ENCODE assay signal across 8 cellular contexts in genomic region chr1:24641646-24642151, GRCh38. TPM values are rescaled to one million over a fixed set of nuclear protein-coding genes. Genes with fewer than 3 reads are reported as not detected.
DNase-seq lines count a peak whose midpoint lies in the region; ATAC-seq, FAIRE-seq and TF ChIP-seq lines count a peak whose summit lies in the region.

No MANE protein-coding gene starts in this region.

- TF ChIP-seq CTCF in gastroesophageal sphincter (IDR thresholded peaks at IDR 0.05) (no peak), pancreas (IDR thresholded peaks at IDR 0.05) (no peak)

- WGBS in gastroesophageal sphincter (ENCODE audit: low coverage in 1 of 2), 2 donors, result 16 to 19% methylated on average over 18 to 24 of the region's 24 CpGs
- 29 to 31% methylated on average over 23 to 24 of the region's 24 CpGs for WGBS in pancreas, 2 donors

- H3K27me3 ChIP-seq in CD8-positive, alpha-beta memory T cell (ENCODE audit: insufficient read depth, low read length, poor library complexity, severe bottlenecking), result no peaks in the 10 kb centered on the region
- no peaks in the 10 kb centered on the region for H3K27me3 ChIP-seq in gastroesophageal sphincter
- no peaks in the 10 kb centered on the region for H3K27me3 ChIP-seq in pancreas

- H3K4me3 ChIP-seq in CD8-positive, alpha-beta memory T cell (ENCODE audit: low read length), result peak overlapping the region; percentile 52
- H3K4me3 ChIP-seq in gastroesophageal sphincter (peak overlapping the region; percentile 57 to 94), pancreas (peak overlapping the region in 3 of 4 donors; percentile 43 to 85 (median 66))

- DNase-seq in CD8-positive, alpha-beta memory T cell, result peak in 4 of 5 donors; percentile 17 to 55 (median 38)
- peak; percentile 64 for DNase-seq in MV-4-11 (lab: John Stamatoyannopoulos, UW)
- DNase-seq in activated T-helper 2 cell treated with anti-CD3 and anti-CD28 coated beads, Interferon-gamma antibody, Interleukin-2, Interleukin-4, amounts not matched to agents 10 μg/mL and 5 μg/mL and 100 μg/mL, durations not matched to agents 14 hours and 24 hours and 36 hours (ENCODE audit: low spot score), result no peak
- peak in 5 of 6 donors; percentile 24 to 60 (median 38) for DNase-seq in pancreas
- no peak for DNase-seq in NCI-H2171 treated with DMSO at 0.1 percent for 48 hours (lab: John Stamatoyannopoulos, UW)

- TF ChIP-seq EP300 in gastroesophageal sphincter (IDR thresholded peaks at IDR 0.05), result no peak

- peaks cover 29% of the 10 kb centered on the region for H3K4me1 ChIP-seq in CD8-positive, alpha-beta memory T cell (ENCODE audit: insufficient read depth, low read length)
- H3K4me1 ChIP-seq in gastroesophageal sphincter (peaks cover 0 to 42% (median 16%) of the 10 kb centered on the region in 3 donors), pancreas (peaks cover 8 to 21% (median 14%) of the 10 kb centered on the region in 3 donors)

- no peaks in the 10 kb centered on the region for H3K27me3 Mint-ChIP-seq in CD8-positive, alpha-beta memory T cell
- peaks cover 4% of the 10 kb centered on the region for H3K27me3 Mint-ChIP-seq in activated T-helper 2 cell treated with anti-CD3 and anti-CD28 coated beads, Interferon-gamma antibody, Interleukin-2, Interleukin-4, amounts not matched to agents 10 μg/mL and 5 μg/mL and 100 μg/mL, durations not matched to agents 14 hours and 24 hours and 36 hours (ENCODE audit: low read depth)

- H3K27ac Mint-ChIP-seq in CD8-positive, alpha-beta memory T cell, result peak overlapping the region; percentile 96 to 100 (median 99)
- H3K27ac Mint-ChIP-seq in activated T-helper 2 cell treated with anti-CD3 and anti-CD28 coated beads, Interferon-gamma antibody, Interleukin-2, Interleukin-4, amounts not matched to agents 10 μg/mL and 5 μg/mL and 100 μg/mL, durations not matched to agents 14 hours and 24 hours and 36 hours, result peak overlapping the region; percentile 97

- peak overlapping the region; percentile 99 for H3K27ac ChIP-seq in CD8-positive, alpha-beta memory T cell (ENCODE audit: low read depth, low read length)
- peak overlapping the region; percentile 91 to 100 (median 98) for H3K27ac ChIP-seq in gastroesophageal sphincter
- H3K27ac ChIP-seq in pancreas, result peak overlapping the region; percentile 95 to 100 (median 97)

- ATAC-seq in gastroesophageal sphincter (no peak), pancreas (no peak), GM19395 (IDR thresholded peaks at IDR 0.05; ENCODE audit: unreplicated experiment) (no peak), HG03139 (IDR thresholded peaks at IDR 0.05; ENCODE audit: unreplicated experiment) (no peak)

- peak overlapping the region; percentile 92 to 98 (median 94) for H3K4me3 Mint-ChIP-seq in CD8-positive, alpha-beta memory T cell
- H3K4me3 Mint-ChIP-seq in activated T-helper 2 cell treated with anti-CD3 and anti-CD28 coated beads, Interferon-gamma antibody, Interleukin-2, Interleukin-4, amounts not matched to agents 10 μg/mL and 5 μg/mL and 100 μg/mL, durations not matched to agents 14 hours and 24 hours and 36 hours (ENCODE audit: low read depth), result peak overlapping the region; percentile 90

- H3K4me1 Mint-ChIP-seq in CD8-positive, alpha-beta memory T cell, result peaks cover 34 to 36% (median 35%) of the 10 kb centered on the region in 3 donors
- H3K4me1 Mint-ChIP-seq in activated T-helper 2 cell treated with anti-CD3 and anti-CD28 coated beads, Interferon-gamma antibody, Interleukin-2, Interleukin-4, amounts not matched to agents 10 μg/mL and 5 μg/mL and 100 μg/mL, durations not matched to agents 14 hours and 24 hours and 36 hours (ENCODE audit: low read depth), result peaks cover 33% of the 10 kb centered on the region

- peaks cover 14% of the 10 kb centered on the region for H3K36me3 ChIP-seq in CD8-positive, alpha-beta memory T cell (ENCODE audit: insufficient read depth, low read length)
- H3K36me3 ChIP-seq in gastroesophageal sphincter (peaks cover 0 to 11% of the 10 kb centered on the region in 2 donors), pancreas (peaks cover 0 to 8% (median 1%) of the 10 kb centered on the region in 3 donors)

- intact Hi-C loops in activated T-helper 2 cell treated with anti-CD3 and anti-CD28 coated beads, Interferon-gamma antibody, Interleukin-2, Interleukin-4, amounts not matched to agents 10 μg/mL and 5 μg/mL and 100 μg/mL, durations not matched to agents 14 hours and 24 hours and 36 hours (cut with micrococcal nuclease), result loop anchor here (2.0 to 10.0 kb wide), 6 partner anchors 101 to 667 kb away; partner anchors contain the start of genes CLIC4, RSRP1 and STPG1
- intact Hi-C loops in pancreas (cut with DNase I), result no loop called here

- no peak for TF ChIP-seq POLR2A in gastroesophageal sphincter (IDR thresholded peaks at IDR 0.05)

- H3K9me3 ChIP-seq in CD8-positive, alpha-beta memory T cell (ENCODE audit: low read length), result no peaks in the 10 kb centered on the region
- H3K9me3 ChIP-seq in gastroesophageal sphincter, result no peaks in the 10 kb centered on the region
- no peaks in the 10 kb centered on the region for H3K9me3 ChIP-seq in pancreas

- no peak for FAIRE-seq in pancreas (lab: Jason Lieb, UNC)

- H3K9me3 Mint-ChIP-seq in CD8-positive, alpha-beta memory T cell, result no peaks in the 10 kb centered on the region
- no peaks in the 10 kb centered on the region for H3K9me3 Mint-ChIP-seq in activated T-helper 2 cell treated with anti-CD3 and anti-CD28 coated beads, Interferon-gamma antibody, Interleukin-2, Interleukin-4, amounts not matched to agents 10 μg/mL and 5 μg/mL and 100 μg/mL, durations not matched to agents 14 hours and 24 hours and 36 hours

- POLR2A ChIA-PET in CD8-positive, alpha-beta memory T cell (lab: Charles Lee), result interaction anchor here (0.8 to 2.1 kb wide), 6 partner anchors 28 to 443 kb away, joined by 3 to 5 read pairs (median 3); partner anchors contain the start of genes CLIC4, NIPAL3, RCAN3 and RUNX3

- CTCF ChIA-PET in CD8-positive, alpha-beta memory T cell (lab: Charles Lee), result interaction anchor here (1.2 to 1.5 kb wide), 2 partner anchors 439 to 442 kb away, joined by 3 to 4 read pairs; no protein-coding TSS in a partner anchor

- H3K36me3 Mint-ChIP-seq in CD8-positive, alpha-beta memory T cell, result peaks cover 2 to 32% (median 3%) of the 10 kb centered on the region in 3 donors
- H3K36me3 Mint-ChIP-seq in activated T-helper 2 cell treated with anti-CD3 and anti-CD28 coated beads, Interferon-gamma antibody, Interleukin-2, Interleukin-4, amounts not matched to agents 10 μg/mL and 5 μg/mL and 100 μg/mL, durations not matched to agents 14 hours and 24 hours and 36 hours (ENCODE audit: low read depth), result peaks cover 21% of the 10 kb centered on the region

RNA-seq across cellular contexts. Expression of gene SRRM1, which starts 1.4 kb away (rescaled TPM):
- 100 to 1,000 TPM; 226 to 244 TPM for total RNA-seq in CD8-positive, alpha-beta memory T cell
- polyA plus RNA-seq in CD8-positive, alpha-beta memory T cell, result 239 TPM
- total RNA-seq in activated T-helper 2 cell treated with anti-CD3 and anti-CD28 coated beads, Interferon-gamma antibody, Interleukin-2, Interleukin-4, amounts not matched to agents 10 μg/mL and 5 μg/mL and 100 μg/mL, durations not matched to agents 14 hours and 24 hours and 36 hours, result 212 and 223 TPM in 2 replicates
- total RNA-seq in gastroesophageal sphincter, result 100 to 1,000 TPM in 1 of 4 donors, 10 to 100 TPM in 3; 47.0 to 114 (median 64.5) TPM
- total RNA-seq in pancreas, result 10 to 100 TPM; 45.5 to 71.3 (median 57.3) TPM
- polyA plus RNA-seq in pancreas, result 10 to 100 TPM; 34.3 to 54.6 TPM

Comparison
In these comparisons a context has a peak if more than half of its experiments do, and no peak if none do; other contexts are left out.
1. DNase-seq: peak in CD8-positive, alpha-beta memory T cell (4 of 5), MV-4-11 (single experiment) and pancreas (5 of 6); none in activated T-helper 2 cell treated with anti-CD3 and anti-CD28 coated beads, Interferon-gamma antibody, Interleukin-2, Interleukin-4, amounts not matched to agents 10 μg/mL and 5 μg/mL and 100 μg/mL, durations not matched to agents 14 hours and 24 hours and 36 hours (single experiment) and NCI-H2171 treated with DMSO at 0.1 percent for 48 hours (single experiment).
2. Peak in every context shown above with its lines, with median percentiles within 50 percentile points of each other: H3K27ac ChIP-seq and H3K4me3 ChIP-seq.